ENCODE assay signal across 7 cellular contexts in genomic region chr15:56040081-56041035, GRCh38. TPM values are rescaled to one million over a fixed set of nuclear protein-coding genes. Genes with fewer than 3 reads are reported as not detected.
A peak's percentile ranks its signal among the peaks of the same experiment; 100 is the strongest.
DNase-seq lines count a peak whose midpoint lies in the region; ATAC-seq, FAIRE-seq and TF ChIP-seq lines count a peak whose summit lies in the region.

No MANE protein-coding gene starts in this region.

- H3K36me3 ChIP-seq in GM23248 (ENCODE audit: low read depth) (no peaks in the 10 kb centered on the region), breast epithelium (no peaks in the 10 kb centered on the region), right lobe of liver (no peaks in the 10 kb centered on the region), vagina (no peaks in the 10 kb centered on the region)

- peaks cover 16% of the 10 kb centered on the region for H3F3A ChIP-seq in GM23248 (ENCODE audit: insufficient read depth)

- H4K20me1 ChIP-seq in GM23248 (ENCODE audit: insufficient read depth) = no peaks in the 10 kb centered on the region

- peak overlapping the region; percentile 35 for H3K4me2 ChIP-seq in GM23248 (ENCODE audit: unreplicated experiment)

- H3K4me3 ChIP-seq in GM23248 (no peak overlapping the region), breast epithelium (no peak overlapping the region), right lobe of liver (no peak overlapping the region), vagina (no peak overlapping the region), coronary artery (no peak overlapping the region)

- peak; percentile 98 for DNase-seq in GM23248
- DNase-seq in NCI-H1694 (lab: John Stamatoyannopoulos, UW) = peak; percentile 55
- DNase-seq in breast epithelium (ENCODE audit: low spot score in 2 of 2) = peak in 1 of 2 donors; percentile 72
- DNase-seq in right lobe of liver = peak; percentile 42 to 69 (median 60)
- peak in 1 of 2 donors; percentile 91 for DNase-seq in vagina (ENCODE audit: extremely low spot score in 2 of 2)
- no peak for DNase-seq in coronary artery (ENCODE audit: low spot score)
- DNase-seq in GM12892 (ENCODE audit: insufficient read length) = no peak

- no peaks in the 10 kb centered on the region for H3K9me2 ChIP-seq in GM23248 (ENCODE audit: insufficient read depth)

- H3K9me3 ChIP-seq in GM23248 (ENCODE audit: low read depth) = no peaks in the 10 kb centered on the region
- H3K9me3 ChIP-seq in breast epithelium = no peaks in the 10 kb centered on the region
- H3K9me3 ChIP-seq in right lobe of liver = no peaks in the 10 kb centered on the region
- H3K9me3 ChIP-seq in vagina = no peaks in the 10 kb centered on the region

- FAIRE-seq in GM12892 (lab: Jason Lieb, UNC) = no peak

- in situ Hi-C loops in GM23248 (cut with MboI) = no loop called here

- ATAC-seq in right lobe of liver = peak; percentile 55 to 79 (median 65)

- peak overlapping the region; percentile 59 for H2AFZ ChIP-seq in GM23248

- H3K79me2 ChIP-seq in GM23248 (ENCODE audit: insufficient read depth) = no peaks in the 10 kb centered on the region

- H3K4me1 ChIP-seq in GM23248 (ENCODE audit: insufficient read depth) = peaks cover 46% of the 10 kb centered on the region
- H3K4me1 ChIP-seq in breast epithelium = no peaks in the 10 kb centered on the region
- H3K4me1 ChIP-seq in right lobe of liver = no peaks in the 10 kb centered on the region
- H3K4me1 ChIP-seq in vagina = peaks cover 25% of the 10 kb centered on the region

- intact Hi-C loops in breast epithelium (cut with DNase I; ENCODE audit: low total_unique reads) (no loop called here), right lobe of liver (cut with DNase I) (no loop called here), vagina (cut with DNase I) (no loop called here)

- H3K27me3 ChIP-seq in GM23248 (replicated peaks; ENCODE audit: insufficient read depth) (no peaks in the 10 kb centered on the region), breast epithelium (no peaks in the 10 kb centered on the region), right lobe of liver (no peaks in the 10 kb centered on the region), vagina (no peaks in the 10 kb centered on the region)

- TF ChIP-seq POLR2A in breast epithelium (IDR thresholded peaks at IDR 0.05) (no peak), right lobe of liver (IDR thresholded peaks at IDR 0.05) (no peak), vagina (IDR thresholded peaks at IDR 0.05) (no peak), GM12892 (IDR thresholded peaks at IDR 0.05; ENCODE audit: low read depth, low read length) (no peak)

- peak overlapping the region; percentile 76 for H3K27ac ChIP-seq in GM23248
- H3K27ac ChIP-seq in breast epithelium = peak overlapping the region; percentile 1 to 52
- peak overlapping the region in 2 of 3 donors; percentile 11 to 35 for H3K27ac ChIP-seq in right lobe of liver
- peak overlapping the region; percentile 73 for H3K27ac ChIP-seq in vagina
- no peak overlapping the region for H3K27ac ChIP-seq in coronary artery

- peak overlapping the region; percentile 44 for H3K9ac ChIP-seq in GM23248

- TF ChIP-seq CTCF in breast epithelium (IDR thresholded peaks at IDR 0.05) = no peak
- TF ChIP-seq CTCF in right lobe of liver (IDR thresholded peaks at IDR 0.05) = peak in 1 of 4 donors; percentile 11
- TF ChIP-seq CTCF in vagina (IDR thresholded peaks at IDR 0.05) = no peak
- TF ChIP-seq CTCF in coronary artery (IDR thresholded peaks at IDR 0.05) = no peak

- 27 to 30% methylated on average over 8 of the region's 8 CpGs for WGBS in GM23248 (ENCODE audit: low coverage in 1 of 2, low lambda C conversion rate in 2 of 2, missing lambda C conversion rate in 2 of 2), 2 experiments
- WGBS in right lobe of liver (ENCODE audit: insufficient coverage, low coverage, low lambda C conversion rate, missing lambda C conversion rate) = 46% methylated on average over 8 of the region's 8 CpGs

RNA-seq across cellular contexts. Expression of gene NEDD4, which starts 46.9 kb away (rescaled TPM):
- 21.8 and 26.8 TPM in 2 replicates for total RNA-seq in GM23248 (2014; rRNA removed; shearing (Covaris generic))
- polyA plus RNA-seq in GM23248 (2016; fragmentation: Nextera tagmentation; extraction: Ambion mirVana) = 9.9 and 11.0 TPM in 2 replicates
- total RNA-seq in breast epithelium = 10 to 100 TPM; 13.0 to 19.6 (median 19.3) TPM
- 10 to 100 TPM; 16.0 to 65.3 (median 22.4) TPM for total RNA-seq in right lobe of liver
- total RNA-seq in vagina = 21.9 TPM
- 5.2 TPM for polyA plus RNA-seq in GM12892 (2012; ENCODE audit: missing spikeins)

Comparison
In these comparisons a context has a peak if more than half of its experiments do, and no peak if none do; other contexts are left out.
1. DNase-seq: peak in GM23248 (single experiment), NCI-H1694 (single experiment) and right lobe of liver (3 of 3); none in coronary artery (single experiment) and GM12892 (single experiment).
2. H3K27ac ChIP-seq: peak in GM23248 (single experiment), breast epithelium (2 of 2), right lobe of liver (2 of 3) and vagina (single experiment); none in coronary artery (0 of 2).